ENCODE assay signal across 33 cellular contexts in genomic region chr6:158124288-158124687, GRCh38.
"Had no signal": no experiment of that assay in that cellular context is flagged by ENCODE, and none has a peak within 500 bp of the region (broad histone marks: within the 10 kb centered on the region; RNA-seq: fewer than 3 reads in every experiment).

No MANE protein-coding gene starts in this region.

- H3K27me3 ChIP-seq: adrenal gland, ascending aorta, body of pancreas, brain microvascular endothelial cell, breast epithelium, cardiac muscle cell had no signal

- FAIRE-seq: astrocyte, bronchial epithelial cell had no signal

- H3K4me1 ChIP-seq: adrenal gland, ascending aorta, body of pancreas, breast epithelium had no signal

- H3K4me3 ChIP-seq: adrenal gland, ascending aorta, body of pancreas, breast epithelium, cardiac muscle cell had no signal

- H3K9me3 ChIP-seq: adrenal gland, ascending aorta, body of pancreas, breast epithelium had no signal

- ATAC-seq: activated naive CD4-positive, alpha-beta T cell treated with anti-CD3 and anti-CD28 coated beads, Interleukin-2, amount 50 U/mL, for 72 hours; activated naive CD8-positive, alpha-beta T cell treated with anti-CD3 and anti-CD28 coated beads, Interleukin-2, amount 50 U/mL, for 24 hours; activated T-cell treated with anti-CD3 and anti-CD28 coated beads, Interleukin-2, amount 50 U/mL, for 4 hours; activated T-cell treated with anti-CD3 and anti-CD28 coated beads, Interleukin-2, amount 50 U/mL, for 72 hours; activated T-helper 17 cell treated with anti-CD3 and anti-CD28 coated beads, Interleukin-2, amount 50 U/mL, for 72 hours; body of pancreas had no signal

- H3K36me3 ChIP-seq: adrenal gland, brain microvascular endothelial cell, breast epithelium had no signal

- DNase-seq: activated effector memory CD4-positive, alpha-beta T cell treated with anti-CD3 and anti-CD28 coated beads, Interleukin-2, amount 50 U/mL, for 16 hours; activated effector memory CD4-positive, alpha-beta T cell treated with Interleukin-2 at 50 U/mL for 16 hours; activated gamma-delta T cell; activated gamma-delta T cell treated with Interleukin-2 at 50 U/mL for 16 hours; activated naive CD4-positive, alpha-beta T cell; activated naive CD4-positive, alpha-beta T cell treated with anti-CD3 and anti-CD28 coated beads for 36 hours; activated naive CD4-positive, alpha-beta T cell treated with anti-CD3 and anti-CD28 coated beads, Interleukin-2, amount 10 ng/mL, durations not matched to agents 7 days and 5 days; activated naive CD4-positive, alpha-beta T cell treated with anti-CD3 and anti-CD28 coated beads, Interleukin-2, amount 50 U/mL, for 16 hours; activated naive CD4-positive, alpha-beta T cell treated with Interleukin-2 at 50 U/mL for 16 hours; activated naive CD8-positive, alpha-beta T cell treated with anti-CD3 and anti-CD28 coated beads for 36 hours; activated naive CD8-positive, alpha-beta T cell treated with anti-CD3 and anti-CD28 coated beads, Interleukin-2, amount 10 ng/mL, durations not matched to agents 7 days and 5 days; activated naive CD8-positive, alpha-beta T cell treated with anti-CD3 and anti-CD28 coated beads, Interleukin-2, amount 50 U/mL, for 24 hours; activated T-cell treated with anti-CD3 and anti-CD28 coated beads, Interleukin-2, amount 50 U/mL, for 24 hours; activated T-cell treated with anti-CD3 and anti-CD28 coated beads, Interleukin-2, amount 50 U/mL, for 4 hours; activated T-cell treated with anti-CD3 and anti-CD28 coated beads, Interleukin-2, amount 50 U/mL, for 48 hours; activated T-cell treated with anti-CD3 and anti-CD28 coated beads, Interleukin-2, amount 50 U/mL, for 72 hours; adrenal gland; amniotic stem cell; amygdala; anterior cingulate cortex; aorta; body of pancreas; brain microvascular endothelial cell; caudate nucleus; central memory CD4-positive, alpha-beta T cell; cerebellar nuclear complex had no signal

- H3K27ac ChIP-seq: adrenal gland, ascending aorta, body of pancreas, brain microvascular endothelial cell, breast epithelium, cardiac muscle cell had no signal
